Comparison of ENCODE assay signal across 2 cellular contexts in the genomic region with DNA sequence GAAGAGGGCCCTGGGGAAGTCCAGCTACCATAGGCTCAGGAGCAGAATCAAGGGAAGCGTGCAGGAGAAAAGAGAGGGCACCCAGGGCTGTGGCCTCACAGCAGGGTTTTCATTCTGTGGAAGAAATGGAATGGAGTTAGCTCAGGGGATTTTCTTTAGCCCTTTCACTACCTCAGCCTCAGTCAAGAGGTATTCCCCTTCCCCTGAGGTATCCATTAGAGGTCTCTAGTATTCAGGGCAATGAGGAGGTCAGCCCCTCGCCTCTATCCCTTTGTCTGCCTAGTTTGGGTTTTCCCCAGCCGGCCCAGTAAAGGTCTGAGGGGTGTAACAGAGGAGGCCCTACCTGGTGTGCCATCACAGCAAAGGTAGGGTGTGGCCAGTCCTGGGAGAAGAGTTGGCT.
TF ChIP-seq lines count a peak whose summit lies in the region.

No MANE protein-coding gene starts in this region.

TF ChIP-seq in GM23338, 12 proteins besides CTCF, POLR2A, EP300 and RAD21 (continues in another document):
- TF ChIP-seq EZH2phosphoT487 (IDR thresholded peaks at IDR 0.05; ENCODE audit: unreplicated experiment): no peak
- TF ChIP-seq CREB1 (CRISPR knock-in tag; IDR thresholded peaks at IDR 0.05; ENCODE audit: low read depth): no peak
- TF ChIP-seq, protein P1, sequence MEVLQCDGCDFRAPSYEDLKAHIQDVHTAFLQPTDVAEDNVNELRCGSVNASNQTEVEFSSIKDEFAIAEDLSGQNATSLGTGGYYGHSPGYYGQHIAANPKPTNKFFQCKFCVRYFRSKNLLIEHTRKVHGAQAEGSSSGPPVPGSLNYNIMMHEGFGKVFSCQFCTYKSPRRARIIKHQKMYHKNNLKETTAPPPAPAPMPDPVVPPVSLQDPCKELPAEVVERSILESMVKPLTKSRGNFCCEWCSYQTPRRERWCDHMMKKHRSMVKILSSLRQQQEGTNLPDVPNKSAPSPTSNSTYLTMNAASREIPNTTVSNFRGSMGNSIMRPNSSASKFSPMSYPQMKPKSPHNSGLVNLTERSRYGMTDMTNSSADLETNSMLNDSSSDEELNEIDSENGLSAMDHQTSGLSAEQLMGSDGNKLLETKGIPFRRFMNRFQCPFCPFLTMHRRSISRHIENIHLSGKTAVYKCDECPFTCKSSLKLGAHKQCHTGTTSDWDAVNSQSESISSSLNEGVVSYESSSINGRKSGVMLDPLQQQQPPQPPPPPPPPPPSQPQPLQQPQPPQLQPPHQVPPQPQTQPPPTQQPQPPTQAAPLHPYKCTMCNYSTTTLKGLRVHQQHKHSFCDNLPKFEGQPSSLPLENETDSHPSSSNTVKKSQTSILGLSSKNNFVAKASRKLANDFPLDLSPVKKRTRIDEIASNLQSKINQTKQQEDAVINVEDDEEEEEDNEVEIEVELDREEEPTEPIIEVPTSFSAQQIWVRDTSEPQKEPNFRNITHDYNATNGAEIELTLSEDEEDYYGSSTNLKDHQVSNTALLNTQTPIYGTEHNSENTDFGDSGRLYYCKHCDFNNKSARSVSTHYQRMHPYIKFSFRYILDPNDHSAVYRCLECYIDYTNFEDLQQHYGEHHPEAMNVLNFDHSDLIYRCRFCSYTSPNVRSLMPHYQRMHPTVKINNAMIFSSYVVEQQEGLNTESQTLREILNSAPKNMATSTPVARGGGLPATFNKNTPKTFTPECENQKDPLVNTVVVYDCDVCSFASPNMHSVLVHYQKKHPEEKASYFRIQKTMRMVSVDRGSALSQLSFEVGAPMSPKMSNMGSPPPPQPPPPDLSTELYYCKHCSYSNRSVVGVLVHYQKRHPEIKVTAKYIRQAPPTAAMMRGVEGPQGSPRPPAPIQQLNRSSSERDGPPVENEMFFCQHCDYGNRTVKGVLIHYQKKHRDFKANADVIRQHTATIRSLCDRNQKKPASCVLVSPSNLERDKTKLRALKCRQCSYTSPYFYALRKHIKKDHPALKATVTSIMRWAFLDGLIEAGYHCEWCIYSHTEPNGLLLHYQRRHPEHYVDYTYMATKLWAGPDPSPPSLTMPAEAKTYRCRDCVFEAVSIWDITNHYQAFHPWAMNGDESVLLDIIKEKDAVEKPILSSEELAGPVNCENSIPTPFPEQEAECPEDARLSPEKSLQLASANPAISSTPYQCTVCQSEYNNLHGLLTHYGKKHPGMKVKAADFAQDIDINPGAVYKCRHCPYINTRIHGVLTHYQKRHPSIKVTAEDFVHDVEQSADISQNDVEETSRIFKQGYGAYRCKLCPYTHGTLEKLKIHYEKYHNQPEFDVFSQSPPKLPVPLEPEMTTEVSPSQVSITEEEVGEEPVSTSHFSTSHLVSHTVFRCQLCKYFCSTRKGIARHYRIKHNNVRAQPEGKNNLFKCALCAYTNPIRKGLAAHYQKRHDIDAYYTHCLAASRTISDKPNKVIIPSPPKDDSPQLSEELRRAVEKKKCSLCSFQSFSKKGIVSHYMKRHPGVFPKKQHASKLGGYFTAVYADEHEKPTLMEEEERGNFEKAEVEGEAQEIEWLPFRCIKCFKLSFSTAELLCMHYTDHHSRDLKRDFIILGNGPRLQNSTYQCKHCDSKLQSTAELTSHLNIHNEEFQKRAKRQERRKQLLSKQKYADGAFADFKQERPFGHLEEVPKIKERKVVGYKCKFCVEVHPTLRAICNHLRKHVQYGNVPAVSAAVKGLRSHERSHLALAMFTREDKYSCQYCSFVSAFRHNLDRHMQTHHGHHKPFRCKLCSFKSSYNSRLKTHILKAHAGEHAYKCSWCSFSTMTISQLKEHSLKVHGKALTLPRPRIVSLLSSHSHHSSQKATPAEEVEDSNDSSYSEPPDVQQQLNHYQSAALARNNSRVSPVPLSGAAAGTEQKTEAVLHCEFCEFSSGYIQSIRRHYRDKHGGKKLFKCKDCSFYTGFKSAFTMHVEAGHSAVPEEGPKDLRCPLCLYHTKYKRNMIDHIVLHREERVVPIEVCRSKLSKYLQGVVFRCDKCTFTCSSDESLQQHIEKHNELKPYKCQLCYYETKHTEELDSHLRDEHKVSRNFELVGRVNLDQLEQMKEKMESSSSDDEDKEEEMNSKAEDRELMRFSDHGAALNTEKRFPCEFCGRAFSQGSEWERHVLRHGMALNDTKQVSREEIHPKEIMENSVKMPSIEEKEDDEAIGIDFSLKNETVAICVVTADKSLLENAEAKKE (CRISPR knock-in tag; IDR thresholded peaks at IDR 0.05): no peak
- TF ChIP-seq NANOG (IDR thresholded peaks at IDR 0.05; ENCODE audit: borderline replicate concordance): no peak
- TF ChIP-seq, protein P2, sequence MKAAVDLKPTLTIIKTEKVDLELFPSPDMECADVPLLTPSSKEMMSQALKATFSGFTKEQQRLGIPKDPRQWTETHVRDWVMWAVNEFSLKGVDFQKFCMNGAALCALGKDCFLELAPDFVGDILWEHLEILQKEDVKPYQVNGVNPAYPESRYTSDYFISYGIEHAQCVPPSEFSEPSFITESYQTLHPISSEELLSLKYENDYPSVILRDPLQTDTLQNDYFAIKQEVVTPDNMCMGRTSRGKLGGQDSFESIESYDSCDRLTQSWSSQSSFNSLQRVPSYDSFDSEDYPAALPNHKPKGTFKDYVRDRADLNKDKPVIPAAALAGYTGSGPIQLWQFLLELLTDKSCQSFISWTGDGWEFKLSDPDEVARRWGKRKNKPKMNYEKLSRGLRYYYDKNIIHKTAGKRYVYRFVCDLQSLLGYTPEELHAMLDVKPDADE (IDR thresholded peaks at IDR 0.05): no peak
- TF ChIP-seq POLR2AphosphoS5 (IDR thresholded peaks at IDR 0.05; ENCODE audit: low read depth): no peak
- TF ChIP-seq STAT1 (IDR thresholded peaks at IDR 0.05; ENCODE audit: unreplicated experiment): no peak
- no peak for TF ChIP-seq ZNF331 (CRISPR knock-in tag; IDR thresholded peaks at IDR 0.05; ENCODE audit: low read depth)
- no peak for TF ChIP-seq JUNB (IDR thresholded peaks at IDR 0.05; ENCODE audit: unreplicated experiment)
- TF ChIP-seq, protein P3, sequence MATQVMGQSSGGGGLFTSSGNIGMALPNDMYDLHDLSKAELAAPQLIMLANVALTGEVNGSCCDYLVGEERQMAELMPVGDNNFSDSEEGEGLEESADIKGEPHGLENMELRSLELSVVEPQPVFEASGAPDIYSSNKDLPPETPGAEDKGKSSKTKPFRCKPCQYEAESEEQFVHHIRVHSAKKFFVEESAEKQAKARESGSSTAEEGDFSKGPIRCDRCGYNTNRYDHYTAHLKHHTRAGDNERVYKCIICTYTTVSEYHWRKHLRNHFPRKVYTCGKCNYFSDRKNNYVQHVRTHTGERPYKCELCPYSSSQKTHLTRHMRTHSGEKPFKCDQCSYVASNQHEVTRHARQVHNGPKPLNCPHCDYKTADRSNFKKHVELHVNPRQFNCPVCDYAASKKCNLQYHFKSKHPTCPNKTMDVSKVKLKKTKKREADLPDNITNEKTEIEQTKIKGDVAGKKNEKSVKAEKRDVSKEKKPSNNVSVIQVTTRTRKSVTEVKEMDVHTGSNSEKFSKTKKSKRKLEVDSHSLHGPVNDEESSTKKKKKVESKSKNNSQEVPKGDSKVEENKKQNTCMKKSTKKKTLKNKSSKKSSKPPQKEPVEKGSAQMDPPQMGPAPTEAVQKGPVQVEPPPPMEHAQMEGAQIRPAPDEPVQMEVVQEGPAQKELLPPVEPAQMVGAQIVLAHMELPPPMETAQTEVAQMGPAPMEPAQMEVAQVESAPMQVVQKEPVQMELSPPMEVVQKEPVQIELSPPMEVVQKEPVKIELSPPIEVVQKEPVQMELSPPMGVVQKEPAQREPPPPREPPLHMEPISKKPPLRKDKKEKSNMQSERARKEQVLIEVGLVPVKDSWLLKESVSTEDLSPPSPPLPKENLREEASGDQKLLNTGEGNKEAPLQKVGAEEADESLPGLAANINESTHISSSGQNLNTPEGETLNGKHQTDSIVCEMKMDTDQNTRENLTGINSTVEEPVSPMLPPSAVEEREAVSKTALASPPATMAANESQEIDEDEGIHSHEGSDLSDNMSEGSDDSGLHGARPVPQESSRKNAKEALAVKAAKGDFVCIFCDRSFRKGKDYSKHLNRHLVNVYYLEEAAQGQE (IDR thresholded peaks at IDR 0.05; ENCODE audit: unreplicated experiment): no peak

TF ChIP-seq in H1, 55 proteins besides CTCF, POLR2A, EP300 and RAD21:
- TF ChIP-seq POU5F1 (IDR thresholded peaks at IDR 0.05; ENCODE audit: low read depth, low read length): no peak
- no peak for TF ChIP-seq SIRT6 (IDR thresholded peaks at IDR 0.05; ENCODE audit: low read length)
- no peak for TF ChIP-seq YY1 (IDR thresholded peaks at IDR 0.05; ENCODE audit: low read depth, low read length)
- TF ChIP-seq SP2 (IDR thresholded peaks at IDR 0.05; ENCODE audit: low read length): no peak
- TF ChIP-seq RXRA (IDR thresholded peaks at IDR 0.05; ENCODE audit: insufficient read depth, low read depth, low read length): no peak
- TF ChIP-seq CHD1 (IDR thresholded peaks at IDR 0.05; ENCODE audit: low read depth, low read length): no peak
